In the genomic region with DNA sequence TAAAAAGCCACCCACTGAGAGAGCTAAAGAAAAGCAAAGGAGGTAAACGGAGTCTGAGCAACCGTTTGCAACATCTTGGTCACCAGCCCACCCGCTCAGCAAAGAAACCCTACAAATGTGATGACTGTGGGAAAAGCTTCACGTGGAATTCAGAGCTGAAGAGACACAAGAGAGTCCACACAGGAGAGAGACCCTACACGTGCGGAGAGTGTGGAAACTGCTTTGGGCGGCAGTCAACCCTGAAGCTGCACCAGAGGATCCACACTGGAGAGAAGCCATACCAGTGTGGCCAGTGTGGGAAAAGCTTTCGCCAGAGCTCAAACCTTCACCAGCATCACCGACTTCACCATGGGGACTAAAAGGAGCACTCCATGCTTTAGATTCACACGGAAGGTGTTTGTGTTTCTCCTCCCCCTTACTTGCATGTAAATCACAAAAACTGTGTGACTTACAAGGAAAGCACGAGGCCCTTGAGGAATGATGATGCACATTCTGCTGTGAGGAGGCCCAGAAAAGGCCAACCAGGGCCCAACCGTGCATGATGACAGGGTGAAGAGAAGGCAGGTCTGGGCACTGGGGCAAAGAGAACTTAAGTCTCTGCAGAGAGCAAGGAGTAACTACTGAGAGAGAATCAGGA, we compare ENCODE assay signal across 2 cellular contexts.
TF ChIP-seq lines count a peak whose summit lies in the region.

No MANE protein-coding gene starts in this region.

TF ChIP-seq in HCT116, 20 proteins besides CTCF, POLR2A, EP300 and RAD21:
- TF ChIP-seq, protein P1, sequence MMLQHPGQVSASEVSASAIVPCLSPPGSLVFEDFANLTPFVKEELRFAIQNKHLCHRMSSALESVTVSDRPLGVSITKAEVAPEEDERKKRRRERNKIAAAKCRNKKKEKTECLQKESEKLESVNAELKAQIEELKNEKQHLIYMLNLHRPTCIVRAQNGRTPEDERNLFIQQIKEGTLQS (IDR thresholded peaks at IDR 0.05) = no peak
- TF ChIP-seq SP1 (IDR thresholded peaks at IDR 0.05; ENCODE audit: low read depth) = no peak
- TF ChIP-seq, protein P2, sequence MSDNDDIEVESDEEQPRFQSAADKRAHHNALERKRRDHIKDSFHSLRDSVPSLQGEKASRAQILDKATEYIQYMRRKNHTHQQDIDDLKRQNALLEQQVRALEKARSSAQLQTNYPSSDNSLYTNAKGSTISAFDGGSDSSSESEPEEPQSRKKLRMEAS (IDR thresholded peaks at IDR 0.05) = no peak
- no peak for TF ChIP-seq EZH2 (IDR thresholded peaks at IDR 0.05)
- no peak for TF ChIP-seq FOSL1 (IDR thresholded peaks at IDR 0.05; ENCODE audit: low read depth)
- TF ChIP-seq EGR1 (IDR thresholded peaks at IDR 0.05; ENCODE audit: low read depth) = no peak
- peak; percentile 49; the same call in 1 of the 2 replicates for TF ChIP-seq CBX3 (IDR thresholded peaks at IDR 0.05; ENCODE audit: low read depth)
- TF ChIP-seq SRF (IDR thresholded peaks at IDR 0.05; ENCODE audit: low read depth) = no peak
TF ChIP-seq in HCT116: peak in this region for 1.

TF ChIP-seq in liver, 16 proteins besides CTCF, POLR2A, EP300 and RAD21:
- TF ChIP-seq JUND (IDR thresholded peaks at IDR 0.05) (no peak), EGR1 (IDR thresholded peaks at IDR 0.05; ENCODE audit: low read depth in 2 of 2) (no peak), TAF1 (conservative IDR thresholded peaks at IDR 0.05) (no peak)
